ENCODE assay signal across 26 cellular contexts in genomic region chr9:30348904-30349303, GRCh38.
"Had no signal": no experiment of that assay in that cellular context is flagged by ENCODE, and none has a peak within 500 bp of the region (broad histone marks: within the 10 kb centered on the region; RNA-seq: fewer than 3 reads in every experiment).

No MANE protein-coding gene starts in this region.

- H3K9me3 ChIP-seq: adrenal gland, breast epithelium, Peyer's patch, SJSA1 had no signal

- H3K27ac Mint-ChIP-seq: activated CD8-positive, alpha-beta T cell treated with anti-CD3 and anti-CD28 coated beads, Interleukin-2, amount 10 ng/mL, durations not matched to agents 7 days and 5 days; activated naive CD8-positive, alpha-beta T cell treated with anti-CD3 and anti-CD28 coated beads, Interleukin-2, amount 10 ng/mL, durations not matched to agents 7 days and 5 days; T-helper 1 cell treated with Interleukin-12 subunit alpha and Interleukin-12 subunit beta and Interleukin-4 antibody, amounts not matched to agents 30 μg/mL and 1 μg/mL, for 36 hours had no signal

- H3K4me1 Mint-ChIP-seq: activated naive CD8-positive, alpha-beta T cell treated with anti-CD3 and anti-CD28 coated beads, Interleukin-2, amount 10 ng/mL, durations not matched to agents 7 days and 5 days had no signal

- H3K4me3 ChIP-seq: adrenal gland, breast epithelium, Peyer's patch, SJSA1 had no signal

- H3K4me3 Mint-ChIP-seq: activated CD8-positive, alpha-beta T cell treated with anti-CD3 and anti-CD28 coated beads, Interleukin-2, amount 10 ng/mL, durations not matched to agents 7 days and 5 days; activated naive CD8-positive, alpha-beta T cell treated with anti-CD3 and anti-CD28 coated beads, Interleukin-2, amount 10 ng/mL, durations not matched to agents 7 days and 5 days; T-helper 1 cell treated with Interleukin-12 subunit alpha and Interleukin-12 subunit beta and Interleukin-4 antibody, amounts not matched to agents 30 μg/mL and 1 μg/mL, for 36 hours had no signal

- H3K27me3 Mint-ChIP-seq: activated naive CD8-positive, alpha-beta T cell treated with anti-CD3 and anti-CD28 coated beads, Interleukin-2, amount 10 ng/mL, durations not matched to agents 7 days and 5 days had no signal

- H3K36me3 ChIP-seq: adrenal gland, breast epithelium, Peyer's patch, SJSA1 had no signal

- H3K4me1 ChIP-seq: adrenal gland, breast epithelium, Peyer's patch, SJSA1 had no signal

- H3K27me3 ChIP-seq: adrenal gland, breast epithelium, Peyer's patch, SJSA1 had no signal

- H3K27ac ChIP-seq: adrenal gland, breast epithelium, Peyer's patch, RWPE1, SJSA1 had no signal

- ATAC-seq: activated CD4-positive, CD25-positive, alpha-beta regulatory T cell treated with anti-CD3 and anti-CD28 coated beads, Interleukin-2, amount 50 U/mL, for 24 hours; activated CD8-positive, alpha-beta T cell treated with anti-CD3 and anti-CD28 coated beads, Interleukin-2, amount 10 ng/mL, durations not matched to agents 7 days and 5 days; SK-N-SH treated with all-trans-retinoic acid at 6 μM for 48 hours had no signal

- H3K36me3 Mint-ChIP-seq: activated naive CD8-positive, alpha-beta T cell treated with anti-CD3 and anti-CD28 coated beads, Interleukin-2, amount 10 ng/mL, durations not matched to agents 7 days and 5 days had no signal

- DNase-seq: activated CD4-positive, alpha-beta T cell treated with anti-CD3 and anti-CD28 coated beads for 48 hours; activated CD4-positive, alpha-beta T cell treated with anti-CD3 and anti-CD28 coated beads, Interleukin-2, amount 50 U/mL, for 4 hours; activated CD8-positive, alpha-beta memory T cell treated with anti-CD3 and anti-CD28 coated beads, Interleukin-2, amount 50 U/mL, for 48 hours; activated CD8-positive, alpha-beta T cell treated with anti-CD3 and anti-CD28 coated beads, Interleukin-2, amount 10 ng/mL, durations not matched to agents 7 days and 5 days; activated naive CD4-positive, alpha-beta T cell treated with anti-CD3 and anti-CD28 coated beads, Interleukin-2, amount 50 U/mL, for 16 hours; activated naive CD8-positive, alpha-beta T cell treated with anti-CD3 and anti-CD28 coated beads, Interleukin-2, amount 10 ng/mL, durations not matched to agents 7 days and 5 days; activated T-cell treated with anti-CD3 and anti-CD28 coated beads, Interleukin-2, amount 50 U/mL, for 1 hour; adrenal gland; anterior cingulate cortex; caudate nucleus; Kasumi-1; KBM-7; NCI-H1048; NCI-H1694; NCI-H2029 treated with DMSO at 0.1 percent for 48 hours; NCI-H345; NCI-H510A treated with DMSO at 0.1 percent for 48 hours; NCI-H69; Peyer's patch; SHP77 had no signal
